ENCODE assay signal across 8 cellular contexts in genomic region chr6:56851104-56851503, GRCh38.
A peak's percentile ranks its signal among the peaks of the same experiment; 100 is the strongest.
DNase-seq lines count a peak whose midpoint lies in the region; ATAC-seq and TF ChIP-seq lines count a peak whose summit lies in the region.

No MANE protein-coding gene starts in this region.

- H3K9me3 Mint-ChIP-seq in activated T-helper 1 cell treated with anti-CD3 and anti-CD28 coated beads, Interleukin-12 subunit alpha, Interleukin-12 subunit beta, Interleukin-2, Interleukin-4 antibody, amounts not matched to agents 30 ng/mL and 10 ng/mL and 1 ng/mL, durations not matched to agents 14 hours and 24 hours and 36 hours = no peaks in the 10 kb centered on the region

- H3K4me3 ChIP-seq in right atrium auricular region (peak overlapping the region; percentile 39 to 54), retinal pigment epithelial cell (ENCODE audit: low read length) (peak overlapping the region; percentile 63)
- H3K4me3 ChIP-seq in effector memory CD4-positive, alpha-beta T cell (ENCODE audit: insufficient read depth, low read depth, low read length, poor library complexity, severe bottlenecking) = no peak overlapping the region

- intact Hi-C loops in activated T-helper 1 cell treated with anti-CD3 and anti-CD28 coated beads, Interleukin-12 subunit alpha, Interleukin-12 subunit beta, Interleukin-2, Interleukin-4 antibody, amounts not matched to agents 30 ng/mL and 10 ng/mL and 1 ng/mL, durations not matched to agents 14 hours and 24 hours and 36 hours (cut with micrococcal nuclease) = loop anchor here (1.0 to 5.0 kb wide), 7 partner anchors 40 to 466 kb away; partner anchors contain the start of gene PRIM2

- peak; percentile 1 for ATAC-seq in GM19395 (IDR thresholded peaks at IDR 0.05; ENCODE audit: unreplicated experiment)

- peaks cover 0 to 14% of the 10 kb centered on the region in 2 donors for H3K4me1 ChIP-seq in right atrium auricular region
- H3K4me1 ChIP-seq in effector memory CD4-positive, alpha-beta T cell (ENCODE audit: control insufficient read depth, insufficient read depth, low read length, poor library complexity, severe bottlenecking) = peaks cover 10% of the 10 kb centered on the region

- H3K27ac ChIP-seq in right atrium auricular region = peak overlapping the region; percentile 20 to 52
- H3K27ac ChIP-seq in effector memory CD4-positive, alpha-beta T cell (ENCODE audit: insufficient read depth, low read length, poor library complexity, severe bottlenecking) = no peak overlapping the region

- H3K36me3 Mint-ChIP-seq in activated T-helper 1 cell treated with anti-CD3 and anti-CD28 coated beads, Interleukin-12 subunit alpha, Interleukin-12 subunit beta, Interleukin-2, Interleukin-4 antibody, amounts not matched to agents 30 ng/mL and 10 ng/mL and 1 ng/mL, durations not matched to agents 14 hours and 24 hours and 36 hours (ENCODE audit: low read depth) = peaks cover 5% of the 10 kb centered on the region

- no peaks in the 10 kb centered on the region for H3K36me3 ChIP-seq in right atrium auricular region
- no peaks in the 10 kb centered on the region for H3K36me3 ChIP-seq in effector memory CD4-positive, alpha-beta T cell (ENCODE audit: control insufficient read depth, insufficient read depth, low read length)

- DNase-seq in activated T-helper 1 cell treated with anti-CD3 and anti-CD28 coated beads, Interleukin-12 subunit alpha, Interleukin-12 subunit beta, Interleukin-2, Interleukin-4 antibody, amounts not matched to agents 30 ng/mL and 10 ng/mL and 1 ng/mL, durations not matched to agents 14 hours and 24 hours and 36 hours (ENCODE audit: low spot score) = no peak
- DNase-seq in right atrium auricular region (ENCODE audit: low spot score) = no peak
- no peak for DNase-seq in retinal pigment epithelial cell (ENCODE audit: low read depth)
- no peak for DNase-seq in effector memory CD4-positive, alpha-beta T cell
- DNase-seq in HuH-7.5 (ENCODE audit: low spot score) = no peak
- DNase-seq in RKO (ENCODE audit: low spot score) = no peak
- no peak for DNase-seq in hepatic stellate cell (ENCODE audit: low spot score)

- H3K27me3 Mint-ChIP-seq in activated T-helper 1 cell treated with anti-CD3 and anti-CD28 coated beads, Interleukin-12 subunit alpha, Interleukin-12 subunit beta, Interleukin-2, Interleukin-4 antibody, amounts not matched to agents 30 ng/mL and 10 ng/mL and 1 ng/mL, durations not matched to agents 14 hours and 24 hours and 36 hours (ENCODE audit: insufficient read depth) = peaks cover 20% of the 10 kb centered on the region

- H3K4me1 Mint-ChIP-seq in activated T-helper 1 cell treated with anti-CD3 and anti-CD28 coated beads, Interleukin-12 subunit alpha, Interleukin-12 subunit beta, Interleukin-2, Interleukin-4 antibody, amounts not matched to agents 30 ng/mL and 10 ng/mL and 1 ng/mL, durations not matched to agents 14 hours and 24 hours and 36 hours (ENCODE audit: low read depth) = peaks cover 30% of the 10 kb centered on the region

- no peaks in the 10 kb centered on the region for H3K27me3 ChIP-seq in right atrium auricular region
- peaks cover 4% of the 10 kb centered on the region for H3K27me3 ChIP-seq in effector memory CD4-positive, alpha-beta T cell (replicated peaks; ENCODE audit: control insufficient read depth, insufficient read depth, low read length, poor library complexity, severe bottlenecking)

- peak overlapping the region; percentile 81 for H3K4me3 Mint-ChIP-seq in activated T-helper 1 cell treated with anti-CD3 and anti-CD28 coated beads, Interleukin-12 subunit alpha, Interleukin-12 subunit beta, Interleukin-2, Interleukin-4 antibody, amounts not matched to agents 30 ng/mL and 10 ng/mL and 1 ng/mL, durations not matched to agents 14 hours and 24 hours and 36 hours

- TF ChIP-seq CTCF in right atrium auricular region (IDR thresholded peaks at IDR 0.05) (no peak), retinal pigment epithelial cell (conservative IDR thresholded peaks at IDR 0.05; ENCODE audit: low read depth, low read length) (no peak)

- no peaks in the 10 kb centered on the region for H3K9me3 ChIP-seq in right atrium auricular region
- H3K9me3 ChIP-seq in effector memory CD4-positive, alpha-beta T cell (ENCODE audit: control insufficient read depth, low read length) = no peaks in the 10 kb centered on the region

- H3K27ac Mint-ChIP-seq in activated T-helper 1 cell treated with anti-CD3 and anti-CD28 coated beads, Interleukin-12 subunit alpha, Interleukin-12 subunit beta, Interleukin-2, Interleukin-4 antibody, amounts not matched to agents 30 ng/mL and 10 ng/mL and 1 ng/mL, durations not matched to agents 14 hours and 24 hours and 36 hours = peak overlapping the region; percentile 78
